Comparison of ENCODE assay signal across 8 cellular contexts in genomic region chr16:24041834-24042631, GRCh38.
A peak's percentile ranks its signal among the peaks of the same experiment; 100 is the strongest.
DNase-seq lines count a peak whose midpoint lies in the region; ATAC-seq and TF ChIP-seq lines count a peak whose summit lies in the region.

No MANE protein-coding gene starts in this region.

- ATAC-seq in PC-3 = peak; percentile 66

- H3K9me3 ChIP-seq in PC-3 (ENCODE audit: low read length) (no peaks in the 10 kb centered on the region), neutrophil (no peaks in the 10 kb centered on the region)

- H3F3A ChIP-seq in PC-3 (ENCODE audit: low read length, unreplicated experiment) = no peaks in the 10 kb centered on the region

- H3K27ac ChIP-seq in PC-3 (ENCODE audit: low read length) (no peak overlapping the region), neutrophil (no peak overlapping the region)

- intact Hi-C loops in PC-3 (cut with micrococcal nuclease) = loop anchor here (1.0 to 2.0 kb wide), 2 partner anchors 211 to 462 kb away; no protein-coding TSS in a partner anchor

- peak; percentile 67 for DNase-seq in NCI-H1436 (lab: John Stamatoyannopoulos, UW)
- DNase-seq in NCI-H1436 treated with DMSO at 0.1 percent for 48 hours (lab: John Stamatoyannopoulos, UW) = no peak
- DNase-seq in HS-5 (ENCODE audit: low read depth) = peak; percentile 26
- DNase-seq in PC-3 = peak; percentile 71
- peak; percentile 75 for DNase-seq in activated T-cell treated with anti-CD3 and anti-CD28 coated beads, Interleukin-2, amount 50 U/mL, for 1 hour
- DNase-seq in fibroblast of pulmonary artery (ENCODE audit: low read depth) = peak; percentile 60
- peak; percentile 95 for DNase-seq in superior temporal gyrus (ENCODE audit: extremely low spot score)

- POLR2A ChIA-PET in PC-3 (lab: Charles Lee; ENCODE audit: unreplicated experiment) = no interaction called here

- H3K4me2 ChIP-seq in PC-3 (ENCODE audit: low read length) = no peak overlapping the region

- no TSS peak for BruUV-seq in PC-3 (replicated peaks; lab: Mats Ljungman, UMichigan)

- H3K79me2 ChIP-seq in PC-3 (ENCODE audit: low read length) = no peaks in the 10 kb centered on the region

- H3K4me3 ChIP-seq in PC-3 (ENCODE audit: low read length) (no peak overlapping the region), fibroblast of pulmonary artery (replicated peaks; ENCODE audit: low read depth, low read length) (no peak overlapping the region), neutrophil (ENCODE audit: low read depth in 1 of 2, low read length in 1 of 2) (no peak overlapping the region)

- no peaks in the 10 kb centered on the region for H3K4me1 ChIP-seq in PC-3 (ENCODE audit: insufficient read depth, low read length)
- no peaks in the 10 kb centered on the region for H3K4me1 ChIP-seq in neutrophil (ENCODE audit: control insufficient read depth in 1 of 2, insufficient read depth in 1 of 2, low read depth in 1 of 2, low read length in 1 of 2)

- no peaks in the 10 kb centered on the region for H3K9me2 ChIP-seq in PC-3 (replicated peaks; ENCODE audit: low read length)

- CTCF ChIA-PET in PC-3 (lab: Charles Lee) = no interaction called here

- no peak overlapping the region for H3K9ac ChIP-seq in PC-3 (ENCODE audit: low read length)

- H4K20me1 ChIP-seq in PC-3 (ENCODE audit: low read length) = no peaks in the 10 kb centered on the region

- TF ChIP-seq CTCF in PC-3 (conservative IDR thresholded peaks at IDR 0.05; ENCODE audit: low read depth, low read length) (peak; percentile 78), fibroblast of pulmonary artery (IDR thresholded peaks at IDR 0.05; ENCODE audit: low read length, missing control alignments) (peak; percentile 76), neutrophil (IDR thresholded peaks at IDR 0.05) (peak; percentile 39)

- H3K36me3 ChIP-seq in PC-3 (ENCODE audit: low read depth, low read length) (no peaks in the 10 kb centered on the region), neutrophil (peaks cover 61% of the 10 kb centered on the region)

- H3K27me3 ChIP-seq in PC-3 (ENCODE audit: low read length) = no peaks in the 10 kb centered on the region
- H3K27me3 ChIP-seq in neutrophil = no peaks in the 10 kb centered on the region

- no peak overlapping the region for H2AFZ ChIP-seq in PC-3 (ENCODE audit: low read length)
